Comparison of ENCODE assay signal across 18 cellular contexts in the genomic region with DNA sequence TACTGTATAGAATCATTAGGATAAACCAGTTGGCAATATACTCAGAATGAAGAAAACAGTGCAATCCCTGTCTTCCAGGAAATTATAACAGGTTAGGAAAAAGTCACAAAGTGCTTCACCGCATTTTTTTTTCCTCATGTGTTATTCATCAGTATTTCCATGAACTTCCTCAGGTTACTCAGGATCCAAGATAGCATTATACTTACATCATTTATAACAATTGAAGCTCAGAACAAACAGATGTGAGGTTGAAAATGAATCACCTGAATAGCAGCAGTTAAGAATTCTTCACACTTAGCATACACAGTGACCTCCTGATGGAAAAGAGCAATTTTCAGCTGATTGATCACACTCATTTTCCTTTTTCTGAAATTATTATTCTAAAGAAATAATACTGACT.
"Had no signal": no experiment of that assay in that cellular context is flagged by ENCODE, and none has a peak within 500 bp of the region (broad histone marks: within the 10 kb centered on the region; RNA-seq: fewer than 3 reads in every experiment).

No MANE protein-coding gene starts in this region.

- H3K4me1 ChIP-seq: colonic mucosa, gastroesophageal sphincter, lower lobe of right lung, parathyroid adenoma, testis, upper lobe of right lung had no signal

- H2AFZ ChIP-seq: hepatocyte, parathyroid adenoma had no signal

- DNase-seq: activated CD4-positive, alpha-beta memory T cell treated with anti-CD3 and anti-CD28 coated beads for 36 hours; activated gamma-delta T cell treated with Interleukin-2 at 50 U/mL for 16 hours; activated naive CD8-positive, alpha-beta T cell treated with anti-CD3 and anti-CD28 coated beads, Interleukin-2, amount 10 ng/mL, durations not matched to agents 7 days and 5 days; activated T-cell treated with anti-CD3 and anti-CD28 coated beads, Interleukin-2, amount 50 U/mL, for 4 hours; anterior cingulate cortex; colonic mucosa; effector CD4-positive, alpha-beta T cell; left cardiac atrium; lower lobe of right lung; retina; stimulated activated CD4-positive, alpha-beta T cell treated with anti-CD3 and anti-CD28 coated beads, Interleukin-4, amount 100 ng/mL, for 4 hours; stimulated activated naive CD8-positive, alpha-beta T cell treated with anti-CD3 and anti-CD28 coated beads, Interleukin-15, amount 100 ng/mL, for 72 hours; T1000; testis; upper lobe of right lung had no signal

- H3K27ac ChIP-seq: colonic mucosa, gastroesophageal sphincter, hepatocyte, lower lobe of right lung, parathyroid adenoma, testis, upper lobe of right lung had no signal

- H3K36me3 ChIP-seq: colonic mucosa, gastroesophageal sphincter, lower lobe of right lung, upper lobe of right lung had no signal

- H3K9me3 ChIP-seq: colonic mucosa, gastroesophageal sphincter, lower lobe of right lung, testis, upper lobe of right lung had no signal

- H3K4me3 ChIP-seq: colonic mucosa, gastroesophageal sphincter, hepatocyte, lower lobe of right lung, testis, upper lobe of right lung had no signal

- ATAC-seq: activated T-cell treated with anti-CD3 and anti-CD28 coated beads, Interleukin-2, amount 50 U/mL, for 4 hours; gastroesophageal sphincter; left cardiac atrium; lower lobe of right lung; stimulated activated naive CD8-positive, alpha-beta T cell treated with anti-CD3 and anti-CD28 coated beads, Interleukin-15, amount 100 ng/mL, for 72 hours; upper lobe of right lung had no signal

- H3K9ac ChIP-seq: parathyroid adenoma had no signal

- H3K27me3 ChIP-seq: colonic mucosa, gastroesophageal sphincter, hepatocyte, testis, upper lobe of right lung had no signal

- H3K4me2 ChIP-seq: hepatocyte had no signal
